8 cellular contexts compared by ENCODE assay signal in the genomic region with DNA sequence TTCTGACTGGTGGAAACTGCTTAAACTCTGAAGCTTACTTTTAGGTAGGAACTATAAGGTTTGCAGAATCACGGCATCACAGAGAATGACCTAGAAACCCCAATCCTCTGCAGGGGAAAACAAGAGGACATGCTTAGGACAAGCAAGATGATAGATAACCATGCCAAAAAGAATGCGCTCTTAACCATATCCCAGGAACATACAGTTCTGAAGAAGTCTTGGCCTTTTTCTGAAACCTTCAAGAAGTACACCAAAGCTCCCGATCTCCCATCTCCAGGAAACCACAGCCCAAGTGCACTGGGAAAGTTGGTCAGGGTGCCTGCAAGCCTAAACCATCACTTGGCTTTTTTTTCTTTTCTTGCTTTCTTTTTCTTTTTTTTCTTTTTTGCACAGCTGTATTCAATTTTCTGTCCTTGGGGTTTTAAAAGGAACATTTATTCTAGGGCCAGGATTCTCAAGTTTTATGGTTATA. TPM values are rescaled to one million over a fixed set of nuclear protein-coding genes. Genes with fewer than 3 reads are reported as not detected.
DNase-seq lines count a peak whose midpoint lies in the region; ATAC-seq and TF ChIP-seq lines count a peak whose summit lies in the region.

No MANE protein-coding gene starts in this region.

- intact Hi-C loops in activated CD4-positive, alpha-beta T cell treated with anti-CD3 and anti-CD28 coated beads for 36 hours (cut with DNase I, micrococcal nuclease) = loop anchor here (1.0 kb wide), 1 partner anchor 12 kb away; no protein-coding TSS in a partner anchor
- intact Hi-C loops in mammary epithelial cell (cut with micrococcal nuclease) (loop anchor here (1.0 kb wide), 1 partner anchor 12 kb away; no protein-coding TSS in a partner anchor), left lung (cut with DNase I) (no loop called here)

- no peaks in the 10 kb centered on the region for H3K9me3 Mint-ChIP-seq in activated CD4-positive, alpha-beta T cell treated with anti-CD3 and anti-CD28 coated beads for 36 hours (ENCODE audit: low read depth)

- H3K36me3 Mint-ChIP-seq in activated CD4-positive, alpha-beta T cell treated with anti-CD3 and anti-CD28 coated beads for 36 hours (ENCODE audit: low read depth) = peaks cover 3% of the 10 kb centered on the region

- CTCF ChIA-PET in activated CD4-positive, alpha-beta T cell treated with anti-CD3 and anti-CD28 coated beads for 36 hours (lab: Charles Lee) = interaction anchor here (0.7 to 3.4 kb wide), 4 partner anchors 11 to 469 kb away, joined by 3 to 9 read pairs (median 3); no protein-coding TSS in a partner anchor
- CTCF ChIA-PET in mammary epithelial cell (lab: Charles Lee; ENCODE audit: low non-redundant PET) = interaction anchor here (1.1 kb wide), 1 partner anchor 351 kb away, joined by 5 read pairs; no protein-coding TSS in a partner anchor

- no TSS peak for BruUV-seq in mammary epithelial cell (replicated peaks; lab: Mats Ljungman, UMichigan)

- POLR2A ChIA-PET in activated CD4-positive, alpha-beta T cell treated with anti-CD3 and anti-CD28 coated beads for 36 hours (lab: Charles Lee) = interaction anchor here (0.6 kb wide), 2 partner anchors 14 to 42 kb away, joined by 3 read pairs; no protein-coding TSS in a partner anchor

- in situ Hi-C loops in mammary epithelial cell (cut with MboI; ENCODE audit: low sequenced_read_pairs in 2 of 2) = no loop called here

- H3K4me1 ChIP-seq in mammary epithelial cell (ENCODE audit: insufficient read depth, low read length) (peaks cover 35% of the 10 kb centered on the region), left lung (peaks cover 26 to 42% of the 10 kb centered on the region in 2 donors), thymus (ENCODE audit: control insufficient read depth, insufficient read depth, low read length) (peaks cover 9% of the 10 kb centered on the region)

- H3K9me3 ChIP-seq in mammary epithelial cell (replicated peaks; ENCODE audit: insufficient read depth, low read length) = no peaks in the 10 kb centered on the region
- H3K9me3 ChIP-seq in left lung = no peaks in the 10 kb centered on the region
- no peaks in the 10 kb centered on the region for H3K9me3 ChIP-seq in thymus (ENCODE audit: control insufficient read depth)

- dilution Hi-C loops in mammary epithelial cell (cut with HindIII; ENCODE audit: low sequenced_read_pairs) = no loop called here

- H3K27ac ChIP-seq in mammary epithelial cell (ENCODE audit: insufficient read depth, low read depth, low read length) (peak overlapping the region; percentile 49), left lung (peak overlapping the region; percentile 5 to 45), thymus (ENCODE audit: low read depth) (peak overlapping the region; percentile 1)

- H3K36me3 ChIP-seq in mammary epithelial cell (ENCODE audit: insufficient read depth, low read length) (no peaks in the 10 kb centered on the region), left lung (no peaks in the 10 kb centered on the region), thymus (ENCODE audit: control insufficient read depth, insufficient read depth) (no peaks in the 10 kb centered on the region)

- H3K4me2 ChIP-seq in mammary epithelial cell (ENCODE audit: insufficient read depth, low read depth, low read length) = peak overlapping the region; percentile 81

- no peak overlapping the region for H3K4me3 ChIP-seq in mammary epithelial cell (replicated peaks in 1 of 3; ENCODE audit: insufficient read depth in 1 of 3, low read depth in 2 of 3, low read length in 3 of 3)
- no peak overlapping the region for H3K4me3 ChIP-seq in left lung
- no peak overlapping the region for H3K4me3 ChIP-seq in thymus (ENCODE audit: low read length)

- TF ChIP-seq CTCF in mammary epithelial cell (conservative IDR thresholded peaks at IDR 0.05 in 1 of 2, IDR thresholded peaks at IDR 0.05 in 1 of 2; ENCODE audit: extremely low read depth in 1 of 2, insufficient read depth in 1 of 2, low read depth in 1 of 2, low read length in 2 of 2) (no peak), left lung (IDR thresholded peaks at IDR 0.05) (no peak)

- H3K27me3 Mint-ChIP-seq in activated CD4-positive, alpha-beta T cell treated with anti-CD3 and anti-CD28 coated beads for 36 hours = no peaks in the 10 kb centered on the region

- H3K4me1 Mint-ChIP-seq in activated CD4-positive, alpha-beta T cell treated with anti-CD3 and anti-CD28 coated beads for 36 hours = peaks cover 51% of the 10 kb centered on the region

- H3K27me3 ChIP-seq in mammary epithelial cell (ENCODE audit: insufficient read depth, low read length) (no peaks in the 10 kb centered on the region), left lung (no peaks in the 10 kb centered on the region), thymus (ENCODE audit: control insufficient read depth, insufficient read depth) (no peaks in the 10 kb centered on the region)

- H3K79me2 ChIP-seq in mammary epithelial cell (ENCODE audit: insufficient read depth, low read length) = peaks cover 53% of the 10 kb centered on the region

- H3K9ac ChIP-seq in mammary epithelial cell (ENCODE audit: insufficient read depth, low read length) = peak overlapping the region; percentile 31

- H3K27ac Mint-ChIP-seq in activated CD4-positive, alpha-beta T cell treated with anti-CD3 and anti-CD28 coated beads for 36 hours = peak overlapping the region; percentile 26

- no peak for DNase-seq in activated CD4-positive, alpha-beta T cell treated with anti-CD3 and anti-CD28 coated beads for 36 hours
- no peak for DNase-seq in activated CD4-positive, alpha-beta T cell treated with anti-CD3 and anti-CD28 coated beads for 48 hours
- DNase-seq in mammary epithelial cell (no peak), left lung (no peak), NCI-H2107 (lab: John Stamatoyannopoulos, UW) (no peak)

- ATAC-seq in activated CD4-positive, alpha-beta T cell treated with anti-CD3 and anti-CD28 coated beads for 36 hours = peak; percentile 27
- ATAC-seq in left lung (peak; percentile 7), HG02981 (IDR thresholded peaks at IDR 0.05; ENCODE audit: unreplicated experiment) (no peak), HG03457 (IDR thresholded peaks at IDR 0.05; ENCODE audit: unreplicated experiment) (no peak)

- H4K20me1 ChIP-seq in mammary epithelial cell (ENCODE audit: insufficient read depth, low read length) = no peaks in the 10 kb centered on the region

- 3% methylated on average over 3 of the region's 3 CpGs for WGBS in mammary epithelial cell (ENCODE audit: low coverage, missing lambda C conversion rate)
- 61% methylated on average over 3 of the region's 3 CpGs for WGBS in thymus

- peak overlapping the region; percentile 43 for H2AFZ ChIP-seq in mammary epithelial cell (ENCODE audit: low read depth, low read length)

- peak overlapping the region; percentile 37 for H3K4me3 Mint-ChIP-seq in activated CD4-positive, alpha-beta T cell treated with anti-CD3 and anti-CD28 coated beads for 36 hours

RNA-seq across cellular contexts. Expression of a gene that starts 12.2 kb away (rescaled TPM):
- total RNA-seq in activated CD4-positive, alpha-beta T cell treated with anti-CD3 and anti-CD28 coated beads for 36 hours = 10 to 100 TPM; 12.5 to 17.0 TPM
- total RNA-seq in mammary epithelial cell = 100 to 1,000 TPM in 1 of 2 donors, 10 to 100 TPM in 1; 51.3 to 155 TPM
- polyA plus RNA-seq in mammary epithelial cell = 23.6 TPM
- polyA minus RNA-seq in mammary epithelial cell = 190 TPM
- 100 to 1,000 TPM in 1 of 2 donors, 10 to 100 TPM in 1; 73.7 to 103 TPM for total RNA-seq in left lung
- 25.8 TPM for polyA plus RNA-seq in thymus

Comparison
In these comparisons a context has a peak if more than half of its experiments do, and no peak if none do; other contexts are left out.
1. ATAC-seq: peak in activated CD4-positive, alpha-beta T cell treated with anti-CD3 and anti-CD28 coated beads for 36 hours (single experiment) and left lung (single experiment); none in HG02981 (single experiment) and HG03457 (single experiment).
2. intact Hi-C loops: an anchor here in activated CD4-positive, alpha-beta T cell treated with anti-CD3 and anti-CD28 coated beads for 36 hours (1.0 kb wide) and mammary epithelial cell (1.0 kb wide); none called in left lung.
3. Peak in every context shown above with its lines, with median percentiles within 50 percentile points of each other: H3K27ac ChIP-seq.